ENCODE assay signal across 7 cellular contexts in the genomic region with DNA sequence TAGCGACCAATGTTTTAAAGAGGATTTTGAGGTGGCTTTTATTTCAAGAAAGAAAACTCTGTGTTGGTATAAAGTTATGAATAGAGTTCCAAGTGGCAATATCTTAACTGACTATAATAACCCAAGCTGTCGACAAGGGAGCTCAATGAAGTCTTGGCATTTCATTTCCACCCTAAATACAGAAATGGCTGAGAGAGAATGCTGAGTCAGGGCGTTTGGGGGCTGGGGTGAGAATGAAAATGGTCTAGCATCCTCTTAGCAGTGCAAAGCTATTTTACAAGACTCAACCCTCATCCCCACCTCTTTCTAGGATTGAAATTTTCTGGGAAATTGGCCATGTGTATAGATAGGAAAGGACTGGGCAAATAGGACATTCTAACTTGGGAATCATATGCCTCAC.
"Had no signal": no experiment of that assay in that cellular context is flagged by ENCODE, and none has a peak within 500 bp of the region (broad histone marks: within the 10 kb centered on the region; RNA-seq: fewer than 3 reads in every experiment).

No MANE protein-coding gene starts in this region.

- H2AFZ ChIP-seq: GM23248 had no signal

- DNase-seq: GM23248, GOT3, H9, HCEC 1CT, KG1 had no signal

- H3K9ac ChIP-seq: GM23248 had no signal

- H3K4me3 ChIP-seq: GM23248 had no signal

- FAIRE-seq: H54, HTR-8/SVneo had no signal

- H3K27ac ChIP-seq: GM23248 had no signal
